Comparison of ENCODE assay signal across 1 cellular context in the genomic region with DNA sequence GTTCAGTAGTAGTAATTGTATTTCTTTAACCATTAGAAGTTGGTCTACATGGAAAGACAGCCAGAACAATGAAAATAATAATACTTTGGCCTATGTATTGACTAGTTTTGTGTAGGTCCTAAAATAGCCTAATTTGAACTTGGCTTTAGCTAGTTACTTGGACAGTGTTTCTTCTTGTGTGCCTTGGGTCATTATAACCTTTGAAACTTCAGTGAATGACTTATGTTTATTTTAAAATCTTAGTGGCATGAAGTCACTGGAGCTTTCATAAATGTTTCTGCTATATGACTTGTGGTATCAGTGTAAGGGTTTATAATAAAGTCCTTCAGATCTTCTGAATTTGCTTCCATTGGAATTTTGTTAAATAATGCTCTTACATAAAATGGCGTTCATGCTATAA.
TF ChIP-seq lines count a peak whose summit lies in the region.

No MANE protein-coding gene starts in this region.

TF ChIP-seq in GM12878, 131 proteins besides CTCF, POLR2A, EP300 and RAD21:
- TF ChIP-seq ZNF207 (IDR thresholded peaks at IDR 0.05; ENCODE audit: borderline replicate concordance) (no peak), ZNF384 (IDR thresholded peaks at IDR 0.05; ENCODE audit: borderline replicate concordance, low read depth, low read length) (no peak), HDGF (IDR thresholded peaks at IDR 0.05) (no peak), YY1 (IDR thresholded peaks at IDR 0.05; ENCODE audit: low read depth, low read length) (no peak), SREBF2 (IDR thresholded peaks at IDR 0.05; ENCODE audit: low read length) (no peak), IKZF1 (conservative IDR thresholded peaks at IDR 0.05) (no peak), FOXK2 (IDR thresholded peaks at IDR 0.05) (no peak), IRF4 (IDR thresholded peaks at IDR 0.05; ENCODE audit: low read depth, low read length) (no peak), PAX8 (IDR thresholded peaks at IDR 0.05) (no peak), NBN (IDR thresholded peaks at IDR 0.05) (no peak)
- TF ChIP-seq, protein P1, sequence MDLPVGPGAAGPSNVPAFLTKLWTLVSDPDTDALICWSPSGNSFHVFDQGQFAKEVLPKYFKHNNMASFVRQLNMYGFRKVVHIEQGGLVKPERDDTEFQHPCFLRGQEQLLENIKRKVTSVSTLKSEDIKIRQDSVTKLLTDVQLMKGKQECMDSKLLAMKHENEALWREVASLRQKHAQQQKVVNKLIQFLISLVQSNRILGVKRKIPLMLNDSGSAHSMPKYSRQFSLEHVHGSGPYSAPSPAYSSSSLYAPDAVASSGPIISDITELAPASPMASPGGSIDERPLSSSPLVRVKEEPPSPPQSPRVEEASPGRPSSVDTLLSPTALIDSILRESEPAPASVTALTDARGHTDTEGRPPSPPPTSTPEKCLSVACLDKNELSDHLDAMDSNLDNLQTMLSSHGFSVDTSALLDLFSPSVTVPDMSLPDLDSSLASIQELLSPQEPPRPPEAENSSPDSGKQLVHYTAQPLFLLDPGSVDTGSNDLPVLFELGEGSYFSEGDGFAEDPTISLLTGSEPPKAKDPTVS (IDR thresholded peaks at IDR 0.05; ENCODE audit: low read depth, low read length) = no peak
- TF ChIP-seq, protein P2, sequence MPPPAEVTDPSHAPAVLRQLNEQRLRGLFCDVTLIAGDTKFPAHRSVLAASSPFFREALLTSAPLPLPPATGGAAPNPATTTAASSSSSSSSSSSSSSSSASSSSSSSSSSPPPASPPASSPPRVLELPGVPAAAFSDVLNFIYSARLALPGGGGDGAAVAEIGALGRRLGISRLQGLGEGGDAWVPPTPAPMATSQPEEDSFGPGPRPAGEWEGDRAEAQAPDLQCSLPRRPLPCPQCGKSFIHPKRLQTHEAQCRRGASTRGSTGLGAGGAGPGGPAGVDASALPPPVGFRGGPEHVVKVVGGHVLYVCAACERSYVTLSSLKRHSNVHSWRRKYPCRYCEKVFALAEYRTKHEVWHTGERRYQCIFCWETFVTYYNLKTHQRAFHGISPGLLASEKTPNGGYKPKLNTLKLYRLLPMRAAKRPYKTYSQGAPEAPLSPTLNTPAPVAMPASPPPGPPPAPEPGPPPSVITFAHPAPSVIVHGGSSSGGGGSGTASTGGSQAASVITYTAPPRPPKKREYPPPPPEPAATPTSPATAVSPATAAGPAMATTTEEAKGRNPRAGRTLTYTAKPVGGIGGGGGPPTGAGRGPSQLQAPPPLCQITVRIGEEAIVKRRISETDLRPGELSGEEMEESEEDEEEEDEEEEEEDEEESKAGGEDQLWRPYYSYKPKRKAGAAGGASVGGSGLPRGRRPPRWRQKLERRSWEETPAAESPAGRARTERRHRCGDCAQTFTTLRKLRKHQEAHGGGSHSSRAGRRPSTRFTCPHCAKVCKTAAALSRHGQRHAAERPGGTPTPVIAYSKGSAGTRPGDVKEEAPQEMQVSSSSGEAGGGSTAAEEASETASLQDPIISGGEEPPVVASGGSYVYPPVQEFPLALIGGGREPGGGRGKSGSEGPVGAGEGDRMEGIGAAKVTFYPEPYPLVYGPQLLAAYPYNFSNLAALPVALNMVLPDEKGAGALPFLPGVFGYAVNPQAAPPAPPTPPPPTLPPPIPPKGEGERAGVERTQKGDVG (CRISPR knock-in tag; IDR thresholded peaks at IDR 0.05) = no peak
- TF ChIP-seq, protein P3, sequence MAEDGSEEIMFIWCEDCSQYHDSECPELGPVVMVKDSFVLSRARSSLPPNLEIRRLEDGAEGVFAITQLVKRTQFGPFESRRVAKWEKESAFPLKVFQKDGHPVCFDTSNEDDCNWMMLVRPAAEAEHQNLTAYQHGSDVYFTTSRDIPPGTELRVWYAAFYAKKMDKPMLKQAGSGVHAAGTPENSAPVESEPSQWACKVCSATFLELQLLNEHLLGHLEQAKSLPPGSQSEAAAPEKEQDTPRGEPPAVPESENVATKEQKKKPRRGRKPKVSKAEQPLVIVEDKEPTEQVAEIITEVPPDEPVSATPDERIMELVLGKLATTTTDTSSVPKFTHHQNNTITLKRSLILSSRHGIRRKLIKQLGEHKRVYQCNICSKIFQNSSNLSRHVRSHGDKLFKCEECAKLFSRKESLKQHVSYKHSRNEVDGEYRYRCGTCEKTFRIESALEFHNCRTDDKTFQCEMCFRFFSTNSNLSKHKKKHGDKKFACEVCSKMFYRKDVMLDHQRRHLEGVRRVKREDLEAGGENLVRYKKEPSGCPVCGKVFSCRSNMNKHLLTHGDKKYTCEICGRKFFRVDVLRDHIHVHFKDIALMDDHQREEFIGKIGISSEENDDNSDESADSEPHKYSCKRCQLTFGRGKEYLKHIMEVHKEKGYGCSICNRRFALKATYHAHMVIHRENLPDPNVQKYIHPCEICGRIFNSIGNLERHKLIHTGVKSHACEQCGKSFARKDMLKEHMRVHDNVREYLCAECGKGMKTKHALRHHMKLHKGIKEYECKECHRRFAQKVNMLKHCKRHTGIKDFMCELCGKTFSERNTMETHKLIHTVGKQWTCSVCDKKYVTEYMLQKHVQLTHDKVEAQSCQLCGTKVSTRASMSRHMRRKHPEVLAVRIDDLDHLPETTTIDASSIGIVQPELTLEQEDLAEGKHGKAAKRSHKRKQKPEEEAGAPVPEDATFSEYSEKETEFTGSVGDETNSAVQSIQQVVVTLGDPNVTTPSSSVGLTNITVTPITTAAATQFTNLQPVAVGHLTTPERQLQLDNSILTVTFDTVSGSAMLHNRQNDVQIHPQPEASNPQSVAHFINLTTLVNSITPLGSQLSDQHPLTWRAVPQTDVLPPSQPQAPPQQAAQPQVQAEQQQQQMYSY (CRISPR knock-in tag; IDR thresholded peaks at IDR 0.05) = no peak
- TF ChIP-seq, protein P4, sequence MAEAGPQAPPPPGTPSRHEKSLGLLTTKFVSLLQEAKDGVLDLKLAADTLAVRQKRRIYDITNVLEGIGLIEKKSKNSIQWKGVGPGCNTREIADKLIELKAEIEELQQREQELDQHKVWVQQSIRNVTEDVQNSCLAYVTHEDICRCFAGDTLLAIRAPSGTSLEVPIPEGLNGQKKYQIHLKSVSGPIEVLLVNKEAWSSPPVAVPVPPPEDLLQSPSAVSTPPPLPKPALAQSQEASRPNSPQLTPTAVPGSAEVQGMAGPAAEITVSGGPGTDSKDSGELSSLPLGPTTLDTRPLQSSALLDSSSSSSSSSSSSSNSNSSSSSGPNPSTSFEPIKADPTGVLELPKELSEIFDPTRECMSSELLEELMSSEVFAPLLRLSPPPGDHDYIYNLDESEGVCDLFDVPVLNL (IDR thresholded peaks at IDR 0.05; ENCODE audit: low read depth, low read length) = no peak
